30 cellular contexts compared by ENCODE assay signal in the genomic region with DNA sequence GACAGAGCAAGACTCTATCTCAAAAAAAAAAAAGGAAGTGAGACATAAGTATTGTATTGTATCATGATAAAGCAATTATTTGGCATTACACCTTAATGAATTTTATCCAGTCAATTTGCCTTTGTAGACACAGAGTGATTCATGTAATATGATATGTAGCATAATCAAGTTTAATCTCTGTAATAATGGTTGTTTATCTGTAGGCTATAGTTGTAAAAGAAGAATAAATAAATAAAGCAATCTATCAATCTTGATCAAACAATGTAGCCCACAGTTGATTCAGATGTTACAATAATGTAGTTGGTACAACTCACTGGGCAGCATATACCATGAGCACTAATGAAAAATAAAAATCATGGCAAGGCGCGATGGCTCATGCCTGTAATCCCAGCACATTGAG. TPM values are rescaled to one million over a fixed set of nuclear protein-coding genes. Genes with fewer than 3 reads are reported as not detected.
"Had no signal": no experiment of that assay in that cellular context is flagged by ENCODE, and none has a peak within 500 bp of the region (broad histone marks: within the 10 kb centered on the region; RNA-seq: fewer than 3 reads in every experiment).

No MANE protein-coding gene starts in this region.

- H3K27ac Mint-ChIP-seq: activated CD4-positive, alpha-beta T cell treated with anti-CD3 and anti-CD28 coated beads for 36 hours; activated naive CD8-positive, alpha-beta T cell; natural killer cell; neural progenitor cell had no signal

- H3K9me3 ChIP-seq: colonic mucosa, heart right ventricle, left ventricle myocardium inferior had no signal

- H3K36me3 ChIP-seq: colonic mucosa, heart right ventricle, left ventricle myocardium inferior, neural progenitor cell, tibial nerve had no signal

- H3K4me1 ChIP-seq: colonic mucosa, heart right ventricle, neural progenitor cell, tibial nerve had no signal

- DNase-seq: activated CD4-positive, alpha-beta T cell treated with anti-CD3 and anti-CD28 coated beads for 36 hours; activated CD4-positive, CD25-positive, alpha-beta regulatory T cell; activated effector memory CD4-positive, alpha-beta T cell treated with Interleukin-2 at 50 U/mL for 16 hours; activated naive CD4-positive, alpha-beta T cell treated with Interleukin-2 at 50 U/mL for 16 hours; anterior cingulate cortex; cerebellar nuclear complex; colonic mucosa; effector CD8-positive, alpha-beta T cell; foreskin fibroblast; heart right ventricle; left ventricle myocardium inferior; mesendoderm; natural killer cell; posterior cingulate gyrus; right cardiac atrium; stimulated activated CD4-positive, alpha-beta T cell treated with anti-CD3 and anti-CD28 coated beads, Interleukin-2, amount 100 ng/mL, for 48 hours; stimulated activated naive CD4-positive, alpha-beta T cell treated with Interleukin-2 at 50 U/mL for 16 hours had no signal

- ATAC-seq: activated CD4-positive, alpha-beta T cell treated with anti-CD3 and anti-CD28 coated beads for 36 hours; heart right ventricle; natural killer cell; right cardiac atrium had no signal

- H3K36me3 Mint-ChIP-seq: natural killer cell, neural progenitor cell had no signal

- FAIRE-seq: endometrium had no signal

- H3K4me3 ChIP-seq: colonic mucosa, heart right ventricle, left ventricle myocardium inferior, lung, neural progenitor cell, tibial nerve had no signal

- H3K4me1 Mint-ChIP-seq: activated CD4-positive, alpha-beta T cell treated with anti-CD3 and anti-CD28 coated beads for 36 hours; natural killer cell; neural progenitor cell had no signal

- H3K9me3 Mint-ChIP-seq: natural killer cell, neural progenitor cell had no signal

- H3K4me3 Mint-ChIP-seq: activated CD4-positive, alpha-beta T cell treated with anti-CD3 and anti-CD28 coated beads for 36 hours; activated naive CD8-positive, alpha-beta T cell; natural killer cell; neural progenitor cell had no signal

- H3K27me3 ChIP-seq: colonic mucosa, neural progenitor cell, tibial nerve had no signal

- H3K27ac ChIP-seq: colonic mucosa, heart right ventricle, left ventricle myocardium inferior, neural progenitor cell, tibial nerve had no signal

RNA-seq across cellular contexts. Expression of gene CEACAM20, which starts 28.5 kb away (rescaled TPM):
- total RNA-seq: activated CD4-positive, alpha-beta T cell treated with anti-CD3 and anti-CD28 coated beads for 36 hours; dermis microvascular lymphatic vessel endothelial cell; glomerular endothelial cell; heart right ventricle; left ventricle myocardium inferior; lung; mononuclear cell; natural killer cell; omental fat pad; right cardiac atrium; temporal lobe; tibial nerve; ureter had no signal
- polyA plus RNA-seq: adipose tissue, esophagus, heart right ventricle, lung, right cardiac atrium had no signal

RNA-seq across cellular contexts. Expression of gene IGSF23, which starts 55.4 kb away (rescaled TPM):
- total RNA-seq: activated CD4-positive, alpha-beta T cell treated with anti-CD3 and anti-CD28 coated beads for 36 hours; colonic mucosa; glomerular endothelial cell; heart right ventricle; left ventricle myocardium inferior; lung; mononuclear cell; natural killer cell; omental fat pad; right cardiac atrium; temporal lobe; tibial nerve; ureter had no signal
- polyA plus RNA-seq: esophagus, lung, right cardiac atrium had no signal
